In genomic region chr7:85343484-85343883, GRCh38 we compare ENCODE assay signal across 21 cellular contexts.
A peak's percentile ranks its signal among the peaks of the same experiment; 100 is the strongest.
DNase-seq lines count a peak whose midpoint lies in the region; ATAC-seq and TF ChIP-seq lines count a peak whose summit lies in the region.
"Had no signal": no experiment of that assay in that cellular context is flagged by ENCODE, and none has a peak within 500 bp of the region (broad histone marks: within the 10 kb centered on the region; RNA-seq: fewer than 3 reads in every experiment).

No MANE protein-coding gene starts in this region.

- no peak overlapping the region for H3T11ph ChIP-seq in H9 (ENCODE audit: low read length)

- H3K9me3 Mint-ChIP-seq in H9, result no peaks in the 10 kb centered on the region
- H3K9me3 Mint-ChIP-seq: activated T-helper 2 cell treated with anti-CD3 and anti-CD28 coated beads, Interferon-gamma antibody, Interleukin-2, Interleukin-4, amounts not matched to agents 10 μg/mL and 5 μg/mL and 100 μg/mL, durations not matched to agents 14 hours and 24 hours and 36 hours had no signal

- H2AFZ ChIP-seq in H9 (ENCODE audit: low read length), result no peak overlapping the region

- H3K9ac ChIP-seq in H9 (ENCODE audit: extremely low read depth, insufficient read length, low read length), result no peak overlapping the region

- DNase-seq in psoas muscle, result no peak
- no peak for DNase-seq in H9
- DNase-seq in glomerular visceral epithelial cell (ENCODE audit: extremely low spot score), result no peak
- DNase-seq in HT-29 (ENCODE audit: low spot score), result no peak
- DNase-seq: activated CD4-positive, alpha-beta T cell treated with anti-CD3 and anti-CD28 coated beads for 36 hours; Calu3; foreskin keratinocyte; HCEC 1CT; kidney glomerular epithelial cell; mesenchymal stem cell; natural killer cell; NCI-H2227 treated with DMSO at 0.1 percent for 48 hours; stimulated activated CD4-positive, alpha-beta T cell treated with anti-CD3 and anti-CD28 coated beads, Interleukin-4, amount 100 ng/mL, for 1 hour; substantia nigra had no signal

- no peaks in the 10 kb centered on the region for H3K79me2 ChIP-seq in H9 (ENCODE audit: insufficient read depth, low read length)

- H3K56ac ChIP-seq in H9 (ENCODE audit: insufficient read length, low read depth, low read length), result no peak overlapping the region

- no peaks in the 10 kb centered on the region for H3K36me3 Mint-ChIP-seq in H9 (ENCODE audit: insufficient read depth in 1 of 3, low read depth in 3 of 3)
- H3K36me3 Mint-ChIP-seq: natural killer cell had no signal

- no peak overlapping the region for H2AK5ac ChIP-seq in H9 (ENCODE audit: insufficient read length, low read length)

- H3K23me2 ChIP-seq in H9 (ENCODE audit: insufficient read length, low read depth, low read length, poor library complexity, severe bottlenecking), result no peaks in the 10 kb centered on the region

- H3K27ac ChIP-seq in psoas muscle, result no peak overlapping the region
- H3K27ac ChIP-seq in H9 (ENCODE audit: insufficient read length, low read depth, low read length), result no peak overlapping the region
- H3K27ac ChIP-seq: breast epithelium, epithelial cell of prostate, foreskin keratinocyte had no signal

- TF ChIP-seq CTCF in psoas muscle (IDR thresholded peaks at IDR 0.05), result no peak
- TF ChIP-seq CTCF in H9 (conservative IDR thresholded peaks at IDR 0.05), result no peak

- H3K36me3 ChIP-seq in psoas muscle (ENCODE audit: insufficient read depth in 1 of 2, low read depth in 1 of 2), result no peaks in the 10 kb centered on the region
- H3K36me3 ChIP-seq: breast epithelium had no signal

- no peak overlapping the region for H3K4me3 Mint-ChIP-seq in H9
- H3K4me3 Mint-ChIP-seq: activated CD4-positive, alpha-beta T cell treated with anti-CD3 and anti-CD28 coated beads for 36 hours; B cell; natural killer cell had no signal

- no peak overlapping the region for H2BK5ac ChIP-seq in H9 (ENCODE audit: insufficient read length, low read length)

- no peaks in the 10 kb centered on the region for H3K4me1 ChIP-seq in psoas muscle
- no peaks in the 10 kb centered on the region for H3K4me1 ChIP-seq in H9 (ENCODE audit: insufficient read depth, low read length)
- H3K4me1 ChIP-seq: breast epithelium had no signal

- intact Hi-C loops in psoas muscle (cut with DNase I), result no loop called here

- H3K79me1 ChIP-seq in H9 (ENCODE audit: insufficient read depth, low read depth, low read length, poor library complexity, severe bottlenecking), result no peaks in the 10 kb centered on the region

- H3K14ac ChIP-seq in H9 (ENCODE audit: insufficient read depth, low read length), result no peak overlapping the region

- no peaks in the 10 kb centered on the region for H3K27me3 Mint-ChIP-seq in H9 (ENCODE audit: low read depth)
- H3K27me3 Mint-ChIP-seq: activated CD4-positive, alpha-beta T cell treated with anti-CD3 and anti-CD28 coated beads for 36 hours; B cell had no signal

- H3K27me3 ChIP-seq in psoas muscle (ENCODE audit: insufficient read depth in 3 of 3, low read length in 2 of 3) (no peaks in the 10 kb centered on the region), H9 (ENCODE audit: insufficient read depth, low read length) (no peaks in the 10 kb centered on the region)
- H3K27me3 ChIP-seq: breast epithelium, foreskin keratinocyte had no signal

- no peak overlapping the region for H2BK15ac ChIP-seq in H9 (ENCODE audit: low read depth, low read length)

- H4K91ac ChIP-seq in H9 (ENCODE audit: insufficient read length, low read depth, low read length), result no peak overlapping the region

- no peak overlapping the region; a peak in 1 of 7 replicates for H3K27ac Mint-ChIP-seq in H9
- H3K27ac Mint-ChIP-seq: activated CD4-positive, alpha-beta T cell treated with anti-CD3 and anti-CD28 coated beads for 36 hours; activated T-helper 2 cell treated with anti-CD3 and anti-CD28 coated beads, Interferon-gamma antibody, Interleukin-2, Interleukin-4, amounts not matched to agents 10 μg/mL and 5 μg/mL and 100 μg/mL, durations not matched to agents 14 hours and 24 hours and 36 hours; B cell; natural killer cell had no signal

- no peak overlapping the region for H3K23ac ChIP-seq in H9 (ENCODE audit: insufficient read length, low read depth, low read length)

- no peak overlapping the region for H3K4ac ChIP-seq in H9 (ENCODE audit: low read depth, low read length)

- H4K20me1 ChIP-seq in H9 (ENCODE audit: control insufficient read depth, insufficient read depth, insufficient read length), result no peaks in the 10 kb centered on the region

- H2BK120ac ChIP-seq in H9 (ENCODE audit: low read depth, low read length, poor library complexity, severe bottlenecking), result no peak overlapping the region

- H3K9me3 ChIP-seq in psoas muscle (no peaks in the 10 kb centered on the region), H9 (ENCODE audit: control insufficient read depth, low read depth, low read length) (no peaks in the 10 kb centered on the region)
- H3K9me3 ChIP-seq: breast epithelium had no signal

- H3K18ac ChIP-seq in H9 (ENCODE audit: insufficient read length, low read depth, low read length), result no peak overlapping the region

- no peak overlapping the region for H2BK12ac ChIP-seq in H9 (ENCODE audit: insufficient read length, low read depth, low read length)

- ATAC-seq in GM19023 (IDR thresholded peaks at IDR 0.05; ENCODE audit: unreplicated experiment), result peak; percentile 70
- peak; percentile 78 for ATAC-seq in HG02763 (IDR thresholded peaks at IDR 0.05; ENCODE audit: unreplicated experiment)
- ATAC-seq in HG03159 (IDR thresholded peaks at IDR 0.05; ENCODE audit: unreplicated experiment), result peak; percentile 40
- no peak for ATAC-seq in psoas muscle
- ATAC-seq: activated CD4-positive, alpha-beta T cell treated with anti-CD3 and anti-CD28 coated beads for 36 hours; foreskin keratinocyte; natural killer cell had no signal

- H3K4me1 Mint-ChIP-seq in H9, result peaks cover 2 to 5% of the 10 kb centered on the region in 2 experiments; a peak in 2 of 4 replicates
- H3K4me1 Mint-ChIP-seq: activated CD4-positive, alpha-beta T cell treated with anti-CD3 and anti-CD28 coated beads for 36 hours; B cell; natural killer cell had no signal

- H4K8ac ChIP-seq in H9 (replicated peaks; ENCODE audit: insufficient read length, low read depth, low read length), result no peak overlapping the region

- H3K4me2 ChIP-seq in H9 (ENCODE audit: insufficient read depth, insufficient read length, low read length), result no peak overlapping the region

- no peak overlapping the region for H4K5ac ChIP-seq in H9 (ENCODE audit: insufficient read length, low read depth, low read length)

- no peak overlapping the region for H3K4me3 ChIP-seq in psoas muscle
- H3K4me3 ChIP-seq: breast epithelium had no signal

- no peak overlapping the region for H2BK20ac ChIP-seq in H9 (ENCODE audit: low read depth, low read length, poor library complexity, severe bottlenecking)

Comparison
In these comparisons a context has a peak if more than half of its experiments do, and no peak if none do; other contexts are left out.
1. ATAC-seq: peak in GM19023 (single experiment), HG02763 (single experiment) and HG03159 (single experiment); none in psoas muscle (0 of 4).